In the genomic region with DNA sequence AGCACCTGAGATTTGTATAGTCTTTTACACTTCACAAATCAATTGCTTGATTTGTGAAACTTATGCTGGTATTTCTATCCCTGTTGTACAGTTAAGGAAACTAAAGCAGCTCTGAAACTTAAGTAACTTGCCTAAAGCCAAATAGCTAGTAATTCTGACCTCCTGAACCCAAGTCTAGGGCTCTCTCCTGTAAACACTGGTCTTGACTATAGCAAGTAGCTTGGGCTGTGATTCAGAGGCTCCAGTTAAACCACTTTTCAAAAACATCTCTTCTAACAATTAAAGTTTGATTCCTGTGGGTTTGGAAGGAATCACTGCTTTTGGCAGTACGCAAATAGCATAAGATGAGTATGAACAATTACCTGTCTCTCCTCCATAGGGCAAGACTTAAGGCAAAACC, we compare ENCODE assay signal across 19 cellular contexts. TPM values are rescaled to one million over a fixed set of nuclear protein-coding genes. Genes with fewer than 3 reads are reported as not detected.
DNase-seq lines count a peak whose midpoint lies in the region; FAIRE-seq and TF ChIP-seq lines count a peak whose summit lies in the region.
"Had no signal": no experiment of that assay in that cellular context is flagged by ENCODE, and none has a peak within 500 bp of the region (broad histone marks: within the 10 kb centered on the region; RNA-seq: fewer than 3 reads in every experiment).

No MANE protein-coding gene starts in this region.

- H3K4me3 ChIP-seq in AG09309 (ENCODE audit: control insufficient read depth, low read depth, low read length) (no peak overlapping the region), OCI-LY7 (ENCODE audit: low read depth, low read length, poor library complexity, severe bottlenecking) (no peak overlapping the region), choroid plexus epithelial cell (ENCODE audit: low read depth, low read length) (no peak overlapping the region), foreskin fibroblast (ENCODE audit: low read depth in 1 of 2, low read length in 2 of 2) (no peak overlapping the region), kidney (ENCODE audit: low read length in 2 of 2) (no peak overlapping the region)
- H3K4me3 ChIP-seq: BLaER1, GM12878, HAP-1, K562 had no signal

- H3K36me3 ChIP-seq in OCI-LY7 (ENCODE audit: insufficient read depth, low read length) (no peaks in the 10 kb centered on the region), kidney (ENCODE audit: control insufficient read depth in 1 of 2, insufficient read depth in 2 of 2, low read length in 2 of 2) (no peaks in the 10 kb centered on the region)
- H3K36me3 ChIP-seq: BLaER1, HAP-1 had no signal

- no peaks in the 10 kb centered on the region for H3K9me2 ChIP-seq in OCI-LY7 (ENCODE audit: insufficient read depth, low read length)

- DNase-seq in AG09309 (ENCODE audit: low read depth) (peak; percentile 72), OCI-LY7 (ENCODE audit: low spot score) (no peak), choroid plexus epithelial cell (ENCODE audit: low read depth) (peak; percentile 79), foreskin fibroblast (peak; percentile 63 to 77), kidney (no peak), NCI-H1694 (lab: John Stamatoyannopoulos, UW) (no peak), foreskin melanocyte (no peak), head of caudate nucleus (no peak)
- DNase-seq: CD8-positive, alpha-beta memory T cell; DMS79; GDM1; NCI-H1436; NCI-H2029 treated with DMSO at 0.1 percent for 48 hours; NCI-H748 treated with DMSO at 0.1 percent for 48 hours had no signal

- H3K4me2 ChIP-seq in OCI-LY7 (ENCODE audit: low read length), result no peak overlapping the region
- H3K4me2 ChIP-seq: BLaER1 had no signal

- H3K4me1 ChIP-seq in OCI-LY7 (ENCODE audit: insufficient read depth, low read length, poor library complexity, severe bottlenecking) (no peaks in the 10 kb centered on the region), kidney (ENCODE audit: control insufficient read depth in 1 of 2, insufficient read depth in 1 of 2, low read depth in 1 of 2, low read length in 2 of 2) (no peaks in the 10 kb centered on the region)

- BruUV-seq in OCI-LY7 (replicated peaks; lab: Mats Ljungman, UMichigan), result no TSS peak

- intact Hi-C loops in OCI-LY7 (cut with micrococcal nuclease; ENCODE audit: unreplicated experiment), result no loop called here
- intact Hi-C loops in kidney (cut with DNase I), result no loop called here
- intact Hi-C loops in head of caudate nucleus (cut with DNase I), result no loop called here

- CTCF ChIA-PET in OCI-LY7 (lab: Charles Lee; ENCODE audit: unreplicated experiment), result no interaction called here

- H3K9ac ChIP-seq in kidney (ENCODE audit: low read length in 2 of 2), result no peak overlapping the region
- H3K9ac ChIP-seq: BLaER1 had no signal

- H3K9me3 ChIP-seq in OCI-LY7 (ENCODE audit: low read length), result no peaks in the 10 kb centered on the region
- peaks cover 0 to 6% of the 10 kb centered on the region in 2 donors for H3K9me3 ChIP-seq in kidney (ENCODE audit: control insufficient read depth in 1 of 2, low read length in 2 of 2)
- H3K9me3 ChIP-seq: HAP-1 had no signal

- POLR2A ChIA-PET in OCI-LY7 (lab: Charles Lee), result no interaction called here

- no peaks in the 10 kb centered on the region for H4K20me1 ChIP-seq in OCI-LY7 (ENCODE audit: insufficient read depth, low read length)
- H4K20me1 ChIP-seq: BLaER1 had no signal

- FAIRE-seq in kidney (lab: Jason Lieb, UNC), result no peak
- FAIRE-seq: D721Med, GM12878, K562 had no signal

- no peak overlapping the region for H3K27ac ChIP-seq in OCI-LY7 (ENCODE audit: low read depth, low read length, poor library complexity, severe bottlenecking)
- H3K27ac ChIP-seq in kidney (ENCODE audit: low read depth in 2 of 2, low read length in 2 of 2), result no peak overlapping the region
- H3K27ac ChIP-seq: BLaER1 had no signal

- TF ChIP-seq CTCF in AG09309 (IDR thresholded peaks at IDR 0.05; ENCODE audit: control insufficient read depth, insufficient read depth, low read depth, low read length, missing control alignments), result no peak
- TF ChIP-seq CTCF in OCI-LY7 (conservative IDR thresholded peaks at IDR 0.05; ENCODE audit: low read length), result no peak
- no peak for TF ChIP-seq CTCF in choroid plexus epithelial cell (conservative IDR thresholded peaks at IDR 0.05; ENCODE audit: low read depth, low read length)
- no peak for TF ChIP-seq CTCF in foreskin fibroblast (IDR thresholded peaks at IDR 0.05; ENCODE audit: low read depth, low read length)
- TF ChIP-seq CTCF in kidney (IDR thresholded peaks at IDR 0.05; ENCODE audit: borderline replicate concordance, extremely low read depth, insufficient read depth), result no peak

- no peaks in the 10 kb centered on the region for H3K79me2 ChIP-seq in OCI-LY7 (ENCODE audit: insufficient read depth, low read depth, low read length)

- H2AFZ ChIP-seq in OCI-LY7 (ENCODE audit: low read length), result 0 out of 2 replicates have a peak overlapping the region, but pooled peaks have one; percentile 10

RNA-seq across cellular contexts. Expression of gene CMTM8, which starts 18.5 kb away (rescaled TPM):
- total RNA-seq in OCI-LY7 (2014; rRNA removed; shearing (Covaris generic)), result 0.31 and 1.5 TPM in 2 replicates
- total RNA-seq in OCI-LY7 (2022) (2.7 and 3.0 TPM in 2 replicates), kidney (5.4 TPM)
- polyA plus RNA-seq in kidney (ENCODE audit: insufficient read depth, low read depth, low replicate concordance), result 9.6 TPM
- total RNA-seq: K562 had no signal
- polyA plus RNA-seq: K562 had no signal

Comparison
In these comparisons a context has a peak if more than half of its experiments do, and no peak if none do; other contexts are left out.
1. DNase-seq: peak in AG09309 (single experiment), choroid plexus epithelial cell (single experiment) and foreskin fibroblast (2 of 2); none in OCI-LY7 (single experiment), kidney (single experiment), NCI-H1694 (single experiment), foreskin melanocyte (single experiment) and head of caudate nucleus (0 of 42).